39 cellular contexts compared by ENCODE assay signal in genomic region chr3:46338840-46339239, GRCh38. TPM values are rescaled to one million over a fixed set of nuclear protein-coding genes. Genes with fewer than 3 reads are reported as not detected.
"Had no signal": no experiment of that assay in that cellular context is flagged by ENCODE, and none has a peak within 500 bp of the region (broad histone marks: within the 10 kb centered on the region; RNA-seq: fewer than 3 reads in every experiment).

No MANE protein-coding gene starts in this region.

- H3K36me3 ChIP-seq: MG63 had no signal

- H3K4me3 ChIP-seq: MG63 had no signal

- H3K27me3 ChIP-seq: MG63 had no signal

- H3K9me3 ChIP-seq: MG63 had no signal

- DNase-seq: MG63, MM.1S, MV-4-11, NCI-H1048, NCI-H1092, NCI-H1092 treated with DMSO at 0.1 percent for 48 hours, NCI-H1105, NCI-H1105 treated with DMSO at 0.1 percent for 48 hours, NCI-H1417, NCI-H1417 treated with DMSO at 0.1 percent for 48 hours, NCI-H1436, NCI-H1436 treated with DMSO at 0.1 percent for 48 hours, NCI-H146, NCI-H1694, NCI-H1694 treated with DMSO at 0.1 percent for 48 hours, NCI-H187, NCI-H187 treated with DMSO at 0.1 percent for 48 hours, NCI-H1930, NCI-H2029, NCI-H2029 treated with DMSO at 0.1 percent for 48 hours, NCI-H2081, NCI-H2081 treated with DMSO at 0.1 percent for 48 hours, NCI-H2107, NCI-H2171, NCI-H2171 treated with DMSO at 0.1 percent for 48 hours, NCI-H2227 treated with DMSO at 0.1 percent for 48 hours, NCI-H226, NCI-H345, NCI-H446, NCI-H446 treated with DMSO at 0.1 percent for 48 hours, NCI-H510A, NCI-H510A treated with DMSO at 0.1 percent for 48 hours, NCI-H524, NCI-H524 treated with DMSO at 0.1 percent for 48 hours, NCI-H526 had no signal

RNA-seq across cellular contexts. Expression of gene CCR2, which starts 15.1 kb away (rescaled TPM):
- total RNA-seq: LHCN-M2, MCF 10A, NCI-H460 had no signal

RNA-seq across cellular contexts. Expression of gene CCR5, which starts 31.9 kb away (rescaled TPM):
- total RNA-seq: LHCN-M2, M059J, MCF 10A, NCI-H460 had no signal
